In genomic region chr10:3239066-3239919, GRCh38 we compare ENCODE assay signal across 8 cellular contexts.
DNase-seq lines count a peak whose midpoint lies in the region; ATAC-seq, FAIRE-seq and TF ChIP-seq lines count a peak whose summit lies in the region.

No MANE protein-coding gene starts in this region.

- TF ChIP-seq CTCF in adrenal gland (IDR thresholded peaks at IDR 0.05): peak; percentile 71 to 91 (median 84)

- intact Hi-C loops in adrenal gland (cut with DNase I): loop anchor here in 1 of 2 donors (5.0 kb wide), 1 partner anchor 1418 kb away; no protein-coding TSS in a partner anchor

- H3K9me3 ChIP-seq in adrenal gland (replicated peaks in 1 of 3) (no peaks in the 10 kb centered on the region), small intestine (ENCODE audit: control insufficient read depth, low read depth) (no peaks in the 10 kb centered on the region)

- H3K4me1 ChIP-seq in adrenal gland (replicated peaks in 1 of 2) (peaks cover 0 to 3% of the 10 kb centered on the region in 2 donors), small intestine (ENCODE audit: control insufficient read depth in 2 of 2, insufficient read depth in 1 of 2, low read depth in 1 of 2, low read length in 1 of 2) (no peaks in the 10 kb centered on the region)

- peak overlapping the region in 1 of 5 donors; percentile 62 for H3K27ac ChIP-seq in adrenal gland
- no peak overlapping the region for H3K27ac ChIP-seq in small intestine (ENCODE audit: low read depth in 1 of 2, low read length in 1 of 2)

- no peaks in the 10 kb centered on the region for H3K36me3 ChIP-seq in adrenal gland (replicated peaks in 1 of 2)
- no peaks in the 10 kb centered on the region for H3K36me3 ChIP-seq in small intestine (ENCODE audit: control insufficient read depth in 2 of 2, insufficient read depth in 2 of 2, low read length in 2 of 2)

- H3K4me3 ChIP-seq in adrenal gland: no peak overlapping the region
- H3K4me3 ChIP-seq in small intestine (ENCODE audit: low read depth in 1 of 2, low read length in 2 of 2): no peak overlapping the region

- peak; percentile 33 for DNase-seq in A172 (ENCODE audit: low spot score)
- DNase-seq in T follicular helper cell (ENCODE audit: low read depth): peak; percentile 61
- DNase-seq in adrenal gland: peak; percentile 41 to 84 (median 68)
- DNase-seq in hepatic stellate cell (ENCODE audit: low spot score): peak; percentile 70
- DNase-seq in small intestine: peak; percentile 48
- no peak for DNase-seq in cortex of kidney (lab: John Stamatoyannopoulos, UW)

- WGBS in adrenal gland, 4 donors: 26 to 50% (median 36%) methylated on average over 17 to 35 of the region's 35 CpGs
- WGBS in small intestine, 3 donors: 31 to 36% (median 33%) methylated on average over 35 of the region's 35 CpGs

- FAIRE-seq in small intestine (lab: Jason Lieb, UNC): no peak

- no peak for TF ChIP-seq POLR2A in adrenal gland (IDR thresholded peaks at IDR 0.05)

- peak; percentile 69 for ATAC-seq in GM18502 (IDR thresholded peaks at IDR 0.05; ENCODE audit: poor library complexity, unreplicated experiment)
- ATAC-seq in HG03442 (IDR thresholded peaks at IDR 0.05; ENCODE audit: unreplicated experiment): peak; percentile 77

- peaks cover 6% of the 10 kb centered on the region for H3K27me3 ChIP-seq in adrenal gland
- no peaks in the 10 kb centered on the region for H3K27me3 ChIP-seq in small intestine (ENCODE audit: control insufficient read depth in 2 of 2, insufficient read depth in 2 of 2, low read length in 2 of 2)
